23 cellular contexts compared by ENCODE assay signal in genomic region chr1:3159121-3159520, GRCh38.
"Had no signal": no experiment of that assay in that cellular context is flagged by ENCODE, and none has a peak within 500 bp of the region (broad histone marks: within the 10 kb centered on the region; RNA-seq: fewer than 3 reads in every experiment).

No MANE protein-coding gene starts in this region.

- H3K4me3 ChIP-seq: colonic mucosa, left ventricle myocardium inferior, lung, mucosa of descending colon, pancreas, psoas muscle, sigmoid colon, thoracic aorta had no signal

- H3K9me3 ChIP-seq: colonic mucosa, left ventricle myocardium inferior, mucosa of descending colon, pancreas, psoas muscle, sigmoid colon, thoracic aorta had no signal

- H3K36me3 Mint-ChIP-seq: activated naive CD4-positive, alpha-beta T cell treated with anti-CD3 and anti-CD28 coated beads, Interleukin-2, amount 10 ng/mL, durations not matched to agents 7 days and 5 days; stimulated activated effector memory CD8-positive, alpha-beta T cell treated with anti-CD3 and anti-CD28 coated beads, Interleukin-12 subunit alpha, Interleukin-12 subunit beta, amount 100 ng/mL, for 72 hours had no signal

- H3K36me3 ChIP-seq: colonic mucosa, left ventricle myocardium inferior, pancreas, sigmoid colon, thoracic aorta had no signal

- H3K4me1 ChIP-seq: colonic mucosa, pancreas, psoas muscle, sigmoid colon had no signal

- H3K27ac Mint-ChIP-seq: activated CD4-positive, alpha-beta memory T cell treated with anti-CD3 and anti-CD28 coated beads, Interleukin-2, amount 10 ng/mL, durations not matched to agents 7 days and 5 days; activated naive CD4-positive, alpha-beta T cell treated with anti-CD3 and anti-CD28 coated beads, Interleukin-2, amount 10 ng/mL, durations not matched to agents 7 days and 5 days; activated T-cell treated with anti-CD3 and anti-CD28 coated beads, Interleukin-2, amount 50 U/mL, for 24 hours; nephron progenitor cell; stimulated activated effector memory CD8-positive, alpha-beta T cell treated with anti-CD3 and anti-CD28 coated beads, Interleukin-12 subunit alpha, Interleukin-12 subunit beta, amount 100 ng/mL, for 72 hours; stimulated activated naive CD8-positive, alpha-beta T cell treated with anti-CD3 and anti-CD28 coated beads, Interleukin-15, Interleukin-2, amounts not matched to agents 100 ng/mL and 50 ng/mL, for 24 hours had no signal

- H3K4me3 Mint-ChIP-seq: activated CD4-positive, alpha-beta memory T cell treated with anti-CD3 and anti-CD28 coated beads, Interleukin-2, amount 10 ng/mL, durations not matched to agents 7 days and 5 days; activated naive CD4-positive, alpha-beta T cell treated with anti-CD3 and anti-CD28 coated beads, Interleukin-2, amount 10 ng/mL, durations not matched to agents 7 days and 5 days; activated T-cell treated with anti-CD3 and anti-CD28 coated beads, Interleukin-2, amount 50 U/mL, for 24 hours; nephron progenitor cell; stimulated activated effector memory CD8-positive, alpha-beta T cell treated with anti-CD3 and anti-CD28 coated beads, Interleukin-12 subunit alpha, Interleukin-12 subunit beta, amount 100 ng/mL, for 72 hours; stimulated activated naive CD8-positive, alpha-beta T cell treated with anti-CD3 and anti-CD28 coated beads, Interleukin-15, Interleukin-2, amounts not matched to agents 100 ng/mL and 50 ng/mL, for 24 hours had no signal

- H3K27me3 ChIP-seq: colonic mucosa, pancreas had no signal

- H3K9me3 Mint-ChIP-seq: activated CD4-positive, alpha-beta memory T cell treated with anti-CD3 and anti-CD28 coated beads, Interleukin-2, amount 10 ng/mL, durations not matched to agents 7 days and 5 days; activated naive CD4-positive, alpha-beta T cell treated with anti-CD3 and anti-CD28 coated beads, Interleukin-2, amount 10 ng/mL, durations not matched to agents 7 days and 5 days; activated T-cell treated with anti-CD3 and anti-CD28 coated beads, Interleukin-2, amount 50 U/mL, for 24 hours; nephron progenitor cell; stimulated activated effector memory CD8-positive, alpha-beta T cell treated with anti-CD3 and anti-CD28 coated beads, Interleukin-12 subunit alpha, Interleukin-12 subunit beta, amount 100 ng/mL, for 72 hours; stimulated activated naive CD8-positive, alpha-beta T cell treated with anti-CD3 and anti-CD28 coated beads, Interleukin-15, Interleukin-2, amounts not matched to agents 100 ng/mL and 50 ng/mL, for 24 hours had no signal

- DNase-seq: activated CD4-positive, alpha-beta memory T cell treated with anti-CD3 and anti-CD28 coated beads, Interleukin-2, amount 10 ng/mL, durations not matched to agents 7 days and 5 days; activated CD4-positive, alpha-beta T cell treated with anti-CD3 and anti-CD28 coated beads for 4 hours; activated CD8-positive, alpha-beta memory T cell treated with anti-CD3 and anti-CD28 coated beads, Interleukin-2, amount 50 U/mL, for 48 hours; activated gamma-delta T cell; activated naive CD4-positive, alpha-beta T cell treated with anti-CD3 and anti-CD28 coated beads, Interleukin-2, amount 10 ng/mL, durations not matched to agents 7 days and 5 days; activated T-cell treated with anti-CD3 and anti-CD28 coated beads, Interleukin-2, amount 50 U/mL, for 24 hours; amygdala; colonic mucosa; effector memory CD4-positive, alpha-beta T cell; left ventricle myocardium inferior; mucosa of descending colon; nephron progenitor cell; nucleus accumbens; pancreas; psoas muscle; sigmoid colon; small intestine; stimulated activated CD4-positive, alpha-beta T cell treated with anti-CD3 and anti-CD28 coated beads, Interleukin-4, amount 100 ng/mL, for 24 hours; trophoblast cell had no signal

- H3K4me1 Mint-ChIP-seq: activated CD4-positive, alpha-beta memory T cell treated with anti-CD3 and anti-CD28 coated beads, Interleukin-2, amount 10 ng/mL, durations not matched to agents 7 days and 5 days; stimulated activated effector memory CD8-positive, alpha-beta T cell treated with anti-CD3 and anti-CD28 coated beads, Interleukin-12 subunit alpha, Interleukin-12 subunit beta, amount 100 ng/mL, for 72 hours had no signal

- H3K27ac ChIP-seq: colonic mucosa, left ventricle myocardium inferior, pancreas, psoas muscle, sigmoid colon, thoracic aorta had no signal
